ENCODE assay signal across 8 cellular contexts in the genomic region with DNA sequence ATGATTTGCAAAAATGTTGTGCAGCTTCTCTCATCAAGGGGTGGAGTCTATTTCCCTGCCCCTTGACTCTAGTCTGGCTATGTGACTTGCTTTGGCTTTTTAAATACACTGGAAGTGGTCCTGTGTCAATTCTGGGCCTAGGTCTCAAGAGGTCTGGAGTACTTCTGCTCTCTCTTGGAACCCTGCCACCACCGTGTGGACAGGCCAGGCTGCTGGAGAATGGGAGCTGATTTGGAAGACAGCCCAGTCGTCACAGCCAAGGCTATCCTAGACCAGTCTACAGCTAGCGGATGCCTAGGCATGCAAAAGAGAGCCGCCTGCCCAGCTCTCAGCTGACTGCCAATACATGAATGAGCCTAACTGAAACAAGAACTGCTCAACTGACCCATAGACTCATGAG. TPM values are rescaled to one million over a fixed set of nuclear protein-coding genes. Genes with fewer than 3 reads are reported as not detected.
A peak's percentile ranks its signal among the peaks of the same experiment; 100 is the strongest.
DNase-seq lines count a peak whose midpoint lies in the region; ATAC-seq, FAIRE-seq and TF ChIP-seq lines count a peak whose summit lies in the region.

No MANE protein-coding gene starts in this region.

- no peaks in the 10 kb centered on the region for H3K9me3 Mint-ChIP-seq in glutamatergic neuron (ENCODE audit: unreplicated experiment)

- no peak for TF ChIP-seq CTCF in fibroblast of pulmonary artery (IDR thresholded peaks at IDR 0.05; ENCODE audit: low read length, missing control alignments)
- TF ChIP-seq CTCF in omental fat pad (IDR thresholded peaks at IDR 0.05), result no peak
- TF ChIP-seq CTCF in D721Med (IDR thresholded peaks at IDR 0.05; ENCODE audit: insufficient read depth, missing control alignments), result no peak
- no peak for TF ChIP-seq CTCF in glutamatergic neuron (IDR thresholded peaks at IDR 0.05; ENCODE audit: partially characterized antibody, unreplicated experiment)

- FAIRE-seq in D721Med (lab: Jason Lieb, UNC), result no peak

- H3K4me3 Mint-ChIP-seq in glutamatergic neuron (ENCODE audit: unreplicated experiment), result no peak overlapping the region

- H3K4me3 ChIP-seq in fibroblast of pulmonary artery (replicated peaks; ENCODE audit: low read depth, low read length), result no peak overlapping the region

- H3K36me3 Mint-ChIP-seq in glutamatergic neuron (ENCODE audit: unreplicated experiment), result no peaks in the 10 kb centered on the region

- no peaks in the 10 kb centered on the region for H3K4me1 Mint-ChIP-seq in glutamatergic neuron (ENCODE audit: low read depth, unreplicated experiment)

- peak; percentile 88 for DNase-seq in DMS53 treated with DMSO at 0.1 percent for 48 hours (lab: John Stamatoyannopoulos, UW; ENCODE audit: unreplicated experiment)
- DNase-seq in RPMI7951 (ENCODE audit: low read depth), result peak; percentile 50
- peak; percentile 75 for DNase-seq in fibroblast of pulmonary artery (ENCODE audit: low read depth)
- no peak for DNase-seq in omental fat pad (ENCODE audit: low spot score)
- DNase-seq in D721Med (ENCODE audit: insufficient read length, low spot score), result no peak
- no peak for DNase-seq in glutamatergic neuron
- DNase-seq in activated CD8-positive, alpha-beta memory T cell treated with anti-CD3 and anti-CD28 coated beads, Interleukin-2, amount 50 U/mL, for 48 hours, result no peak

- ATAC-seq in omental fat pad (ENCODE audit: low FRiP score) (peak; percentile 21), HG02678 (IDR thresholded peaks at IDR 0.05; ENCODE audit: unreplicated experiment) (no peak)

- H3K27me3 Mint-ChIP-seq in glutamatergic neuron (ENCODE audit: unreplicated experiment), result no peaks in the 10 kb centered on the region

- no peak overlapping the region for H3K27ac Mint-ChIP-seq in glutamatergic neuron (ENCODE audit: unreplicated experiment)

RNA-seq across cellular contexts. Expression of a gene that starts 56.7 kb away (rescaled TPM):
- 35.6 and 36.6 TPM in 2 replicates for total RNA-seq in RPMI7951 (2014; rRNA removed; shearing (Covaris generic))
- total RNA-seq in omental fat pad (100 to 1,000 TPM in 2 of 4 donors, 10 to 100 TPM in 2; 83.9 to 123 (median 99.1) TPM), glutamatergic neuron (ENCODE audit: unreplicated experiment) (38.0 TPM)

Comparison
In these comparisons a context has a peak if more than half of its experiments do, and no peak if none do; other contexts are left out.
1. DNase-seq: peak in DMS53 treated with DMSO at 0.1 percent for 48 hours (single experiment), RPMI7951 (single experiment) and fibroblast of pulmonary artery (single experiment); none in omental fat pad (single experiment), D721Med (single experiment), glutamatergic neuron (single experiment) and activated CD8-positive, alpha-beta memory T cell treated with anti-CD3 and anti-CD28 coated beads, Interleukin-2, amount 50 U/mL, for 48 hours (single experiment).